Comparison of ENCODE assay signal across 2 cellular contexts in genomic region chr16:28336940-28337710, GRCh38. TPM values are rescaled to one million over a fixed set of nuclear protein-coding genes. Genes with fewer than 3 reads are reported as not detected.
"Had no signal": no experiment of that assay in that cellular context is flagged by ENCODE, and none has a peak within 500 bp of the region (broad histone marks: within the 10 kb centered on the region; RNA-seq: fewer than 3 reads in every experiment).

No MANE protein-coding gene starts in this region.

RNA-seq across cellular contexts. Expression of gene SBK1, which starts 44.8 kb away (rescaled TPM):
- total RNA-seq: RPMI7951, SJSA1 had no signal
